In the genomic region with DNA sequence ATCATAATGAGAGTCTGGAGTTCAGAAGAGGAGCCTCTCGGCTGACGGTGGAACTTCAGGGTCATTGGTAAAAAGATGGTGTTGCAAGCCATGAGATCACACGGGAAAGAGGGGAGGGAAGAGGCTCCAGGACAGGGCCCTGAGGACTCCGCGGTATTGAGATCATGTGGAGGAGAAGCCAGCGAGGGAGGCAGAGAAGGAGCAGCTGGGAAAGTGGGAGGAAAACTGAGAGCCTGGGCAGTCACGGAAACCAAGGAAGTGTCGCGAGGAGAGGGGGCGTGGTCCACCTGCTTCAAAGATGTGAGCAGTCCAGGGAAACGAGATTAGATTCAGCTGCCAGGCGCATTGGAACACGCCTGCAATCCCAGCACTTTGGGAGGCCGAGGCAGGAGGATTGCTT, we compare ENCODE assay signal across 11 cellular contexts. TPM values are rescaled to one million over a fixed set of nuclear protein-coding genes. Genes with fewer than 3 reads are reported as not detected.
DNase-seq lines count a peak whose midpoint lies in the region; ATAC-seq and TF ChIP-seq lines count a peak whose summit lies in the region.
"Had no signal": no experiment of that assay in that cellular context is flagged by ENCODE, and none has a peak within 500 bp of the region (broad histone marks: within the 10 kb centered on the region; RNA-seq: fewer than 3 reads in every experiment).

No MANE protein-coding gene starts in this region.

- no peak overlapping the region for H3K18ac ChIP-seq in H9 (ENCODE audit: insufficient read length, low read depth, low read length)

- DNase-seq in AG08395 (ENCODE audit: low spot score) (peak; percentile 29), H9 (peak; percentile 36), SK-N-DZ (ENCODE audit: low spot score) (peak; percentile 53), kidney tubule cell (ENCODE audit: low spot score) (peak; percentile 51), NCI-H345 treated with DMSO at 0.1 percent for 48 hours (lab: John Stamatoyannopoulos, UW; ENCODE audit: unreplicated experiment) (no peak)
- DNase-seq: activated T-cell treated with anti-CD3 and anti-CD28 coated beads, Interleukin-2, amount 50 U/mL, for 1 hour; NCI-H524 had no signal

- no peak overlapping the region for H2BK5ac ChIP-seq in H9 (ENCODE audit: insufficient read length, low read length)

- H3K9me3 ChIP-seq in H9 (ENCODE audit: control insufficient read depth, low read depth, low read length), result no peaks in the 10 kb centered on the region

- H3K4me2 ChIP-seq in H9 (ENCODE audit: insufficient read depth, insufficient read length, low read length), result no peak overlapping the region

- H2BK15ac ChIP-seq in H9 (ENCODE audit: low read depth, low read length), result no peak overlapping the region

- no peak overlapping the region for H2BK20ac ChIP-seq in H9 (ENCODE audit: low read depth, low read length, poor library complexity, severe bottlenecking)

- no peaks in the 10 kb centered on the region for H3K27me3 ChIP-seq in H9 (ENCODE audit: insufficient read depth, low read length)

- H3K27ac ChIP-seq in H9 (ENCODE audit: insufficient read length, low read depth, low read length), result no peak overlapping the region

- no peaks in the 10 kb centered on the region for H3K36me3 Mint-ChIP-seq in H9 (ENCODE audit: insufficient read depth in 1 of 3, low read depth in 3 of 3)

- H3K14ac ChIP-seq in H9 (ENCODE audit: insufficient read depth, low read length), result no peak overlapping the region

- no peak overlapping the region for H4K91ac ChIP-seq in H9 (ENCODE audit: insufficient read length, low read depth, low read length)

- H2BK12ac ChIP-seq in H9 (ENCODE audit: insufficient read length, low read depth, low read length), result no peak overlapping the region

- no peak for TF ChIP-seq CTCF in H9 (conservative IDR thresholded peaks at IDR 0.05)

- H4K20me1 ChIP-seq in H9 (ENCODE audit: control insufficient read depth, insufficient read depth, insufficient read length), result no peaks in the 10 kb centered on the region

- peak overlapping the region in 1 of 3 experiments; percentile 1; a peak in 1 of 7 replicates for H3K27ac Mint-ChIP-seq in H9

- no peak overlapping the region for H2AK5ac ChIP-seq in H9 (ENCODE audit: insufficient read length, low read length)

- no peak for ATAC-seq in HG03039 (IDR thresholded peaks at IDR 0.05; ENCODE audit: unreplicated experiment)
- no peak for ATAC-seq in activated CD4-positive, CD25-positive, alpha-beta regulatory T cell treated with anti-CD3 and anti-CD28 coated beads, Interleukin-2, amount 50 U/mL, for 24 hours
- ATAC-seq in GM21737 (IDR thresholded peaks at IDR 0.05; ENCODE audit: unreplicated experiment), result no peak

- peaks cover 15 to 33% of the 10 kb centered on the region in 2 experiments for H3K4me1 Mint-ChIP-seq in H9

- no peak overlapping the region for H4K8ac ChIP-seq in H9 (replicated peaks; ENCODE audit: insufficient read length, low read depth, low read length)

- H3K4ac ChIP-seq in H9 (ENCODE audit: low read depth, low read length), result no peak overlapping the region

- H3K4me3 Mint-ChIP-seq in H9, result no peak overlapping the region
- H3K4me3 Mint-ChIP-seq: central memory CD8-positive, alpha-beta T cell had no signal

- no peaks in the 10 kb centered on the region; the same call in none of the 2 replicates for H3K27me3 Mint-ChIP-seq in H9 (ENCODE audit: low read depth)

- no peak overlapping the region for H2BK120ac ChIP-seq in H9 (ENCODE audit: low read depth, low read length, poor library complexity, severe bottlenecking)

- H3K79me2 ChIP-seq in H9 (ENCODE audit: insufficient read depth, low read length), result no peaks in the 10 kb centered on the region

- no peaks in the 10 kb centered on the region for H3K9me3 Mint-ChIP-seq in H9
- H3K9me3 Mint-ChIP-seq: central memory CD8-positive, alpha-beta T cell had no signal

- H3K4me1 ChIP-seq in H9 (ENCODE audit: insufficient read depth, low read length), result peaks cover 4% of the 10 kb centered on the region; the same call in 1 of the 2 replicates

- H2AFZ ChIP-seq in H9 (ENCODE audit: low read length), result no peak overlapping the region

- H4K5ac ChIP-seq in H9 (ENCODE audit: insufficient read length, low read depth, low read length), result no peak overlapping the region

- H3T11ph ChIP-seq in H9 (ENCODE audit: low read length), result no peak overlapping the region

- no peaks in the 10 kb centered on the region for H3K23me2 ChIP-seq in H9 (ENCODE audit: insufficient read length, low read depth, low read length, poor library complexity, severe bottlenecking)

- H3K56ac ChIP-seq in H9 (ENCODE audit: insufficient read length, low read depth, low read length), result no peak overlapping the region

- WGBS in H9 (ENCODE audit: extremely low coverage, insufficient read length, low lambda C conversion rate), result no CpG with 5 or more reads among the region's 14 CpGs

- H3K23ac ChIP-seq in H9 (ENCODE audit: insufficient read length, low read depth, low read length), result no peak overlapping the region

- H3K9ac ChIP-seq in H9 (ENCODE audit: extremely low read depth, insufficient read length, low read length), result no peak overlapping the region

- H3K79me1 ChIP-seq in H9 (ENCODE audit: insufficient read depth, low read depth, low read length, poor library complexity, severe bottlenecking), result no peaks in the 10 kb centered on the region

RNA-seq across cellular contexts. Expression of a gene that starts 27.7 kb away (rescaled TPM):
- total RNA-seq in H9 (2021), result 65.5 and 69.7 TPM in 2 replicates
- polyA plus RNA-seq in SK-N-DZ (2014; cell fraction: cytosol; rRNA removed), result 13.6 and 17.3 TPM in 2 replicates
- 9.5 and 26.0 TPM in 2 replicates for polyA plus RNA-seq in SK-N-DZ (2014; cell fraction: nucleus; rRNA removed)

RNA-seq across cellular contexts. Expression of a gene that starts 52.9 kb away (rescaled TPM):
- 124 and 130 TPM in 2 replicates for total RNA-seq in H9 (2021)
- 90.2 and 119 TPM in 2 replicates for polyA plus RNA-seq in SK-N-DZ (2014; cell fraction: cytosol; rRNA removed)
- polyA plus RNA-seq in SK-N-DZ (2014; cell fraction: nucleus; rRNA removed), result 139 and 189 TPM in 2 replicates
